8 cellular contexts compared by ENCODE assay signal in genomic region chr17:17919169-17920107, GRCh38. TPM values are rescaled to one million over a fixed set of nuclear protein-coding genes. Genes with fewer than 3 reads are reported as not detected.
DNase-seq lines count a peak whose midpoint lies in the region; ATAC-seq and TF ChIP-seq lines count a peak whose summit lies in the region.

No MANE protein-coding gene starts in this region.

- no peaks in the 10 kb centered on the region for H3K27me3 ChIP-seq in thoracic aorta (replicated peaks; ENCODE audit: insufficient read depth)

- H3K4me3 ChIP-seq in Jurkat, Clone E6-1 (ENCODE audit: low read length), result no peak overlapping the region
- H3K4me3 ChIP-seq in foreskin fibroblast (ENCODE audit: low read depth in 1 of 2, low read length in 2 of 2) (no peak overlapping the region), thoracic aorta (no peak overlapping the region)

- ATAC-seq in thoracic aorta (ENCODE audit: insufficient number of reproducible peaks, low FRiP score, low read depth), result no peak
- ATAC-seq in HG03175 (IDR thresholded peaks at IDR 0.05; ENCODE audit: unreplicated experiment), result no peak

- intact Hi-C loops in activated T-helper 2 cell treated with anti-CD3 and anti-CD28 coated beads, Interferon-gamma antibody, Interleukin-2, Interleukin-4, amounts not matched to agents 10 μg/mL and 5 μg/mL and 100 μg/mL, durations not matched to agents 14 hours and 24 hours and 36 hours (cut with micrococcal nuclease), result loop anchor here (5.0 to 10.0 kb wide), 2 partner anchors 65 to 237 kb away; partner anchors contain the start of gene RAI1

- H3K36me3 ChIP-seq in thoracic aorta, result no peaks in the 10 kb centered on the region

- peaks cover 14 to 25% of the 10 kb centered on the region in 2 donors for H3K4me1 ChIP-seq in thoracic aorta (ENCODE audit: control insufficient read depth in 1 of 2, low read depth in 2 of 2)

- H3K27ac ChIP-seq in thoracic aorta, result no peak overlapping the region

- no peaks in the 10 kb centered on the region for H3K9me3 Mint-ChIP-seq in activated T-helper 2 cell treated with anti-CD3 and anti-CD28 coated beads, Interferon-gamma antibody, Interleukin-2, Interleukin-4, amounts not matched to agents 10 μg/mL and 5 μg/mL and 100 μg/mL, durations not matched to agents 14 hours and 24 hours and 36 hours

- H3K9me3 ChIP-seq in thoracic aorta, result no peaks in the 10 kb centered on the region

- no peak overlapping the region for H3K27ac Mint-ChIP-seq in activated T-helper 2 cell treated with anti-CD3 and anti-CD28 coated beads, Interferon-gamma antibody, Interleukin-2, Interleukin-4, amounts not matched to agents 10 μg/mL and 5 μg/mL and 100 μg/mL, durations not matched to agents 14 hours and 24 hours and 36 hours

- no peaks in the 10 kb centered on the region for H3K36me3 Mint-ChIP-seq in activated T-helper 2 cell treated with anti-CD3 and anti-CD28 coated beads, Interferon-gamma antibody, Interleukin-2, Interleukin-4, amounts not matched to agents 10 μg/mL and 5 μg/mL and 100 μg/mL, durations not matched to agents 14 hours and 24 hours and 36 hours (ENCODE audit: low read depth)

- H3K4me3 Mint-ChIP-seq in activated T-helper 2 cell treated with anti-CD3 and anti-CD28 coated beads, Interferon-gamma antibody, Interleukin-2, Interleukin-4, amounts not matched to agents 10 μg/mL and 5 μg/mL and 100 μg/mL, durations not matched to agents 14 hours and 24 hours and 36 hours (ENCODE audit: low read depth), result no peak overlapping the region

- DNase-seq in D341Med (ENCODE audit: low spot score) (peak; percentile 75), RPMI8226 (peak; percentile 87), foreskin fibroblast (peak; percentile 68 to 90), occipital lobe (lab: John Stamatoyannopoulos, UW) (peak; percentile 61), thoracic aorta (ENCODE audit: low spot score) (peak; percentile 16)
- DNase-seq in Jurkat, Clone E6-1 (ENCODE audit: low read depth, low spot score), result peak; percentile 68
- DNase-seq in activated T-helper 2 cell treated with anti-CD3 and anti-CD28 coated beads, Interferon-gamma antibody, Interleukin-2, Interleukin-4, amounts not matched to agents 10 μg/mL and 5 μg/mL and 100 μg/mL, durations not matched to agents 14 hours and 24 hours and 36 hours (ENCODE audit: low spot score), result peak; percentile 34

- TF ChIP-seq CTCF in foreskin fibroblast (IDR thresholded peaks at IDR 0.05; ENCODE audit: low read depth, low read length), result peak; percentile 87
- peak; percentile 70 for TF ChIP-seq CTCF in thoracic aorta (IDR thresholded peaks at IDR 0.05)

- H3K27me3 Mint-ChIP-seq in activated T-helper 2 cell treated with anti-CD3 and anti-CD28 coated beads, Interferon-gamma antibody, Interleukin-2, Interleukin-4, amounts not matched to agents 10 μg/mL and 5 μg/mL and 100 μg/mL, durations not matched to agents 14 hours and 24 hours and 36 hours (ENCODE audit: low read depth), result no peaks in the 10 kb centered on the region

- peaks cover 5% of the 10 kb centered on the region for H3K4me1 Mint-ChIP-seq in activated T-helper 2 cell treated with anti-CD3 and anti-CD28 coated beads, Interferon-gamma antibody, Interleukin-2, Interleukin-4, amounts not matched to agents 10 μg/mL and 5 μg/mL and 100 μg/mL, durations not matched to agents 14 hours and 24 hours and 36 hours (ENCODE audit: low read depth)

RNA-seq across cellular contexts. Expression of gene TOM1L2, which starts 52.8 kb away (rescaled TPM):
- 9.6 TPM for polyA plus RNA-seq in Jurkat, Clone E6-1 (2012; ENCODE audit: insufficient read depth, insufficient read length)
- total RNA-seq in activated T-helper 2 cell treated with anti-CD3 and anti-CD28 coated beads, Interferon-gamma antibody, Interleukin-2, Interleukin-4, amounts not matched to agents 10 μg/mL and 5 μg/mL and 100 μg/mL, durations not matched to agents 14 hours and 24 hours and 36 hours, result 9.4 and 13.4 TPM in 2 replicates
- 17.8 TPM for total RNA-seq in occipital lobe
- 100 to 1,000 TPM in 1 of 2 donors, 10 to 100 TPM in 1; 63.4 to 185 TPM for total RNA-seq in thoracic aorta

RNA-seq across cellular contexts. Expression of gene DRC3, which starts 53.2 kb away (rescaled TPM):
- polyA plus RNA-seq in Jurkat, Clone E6-1 (2012; ENCODE audit: insufficient read depth, insufficient read length), result 3.4 TPM
- not detected in 2 replicates for total RNA-seq in activated T-helper 2 cell treated with anti-CD3 and anti-CD28 coated beads, Interferon-gamma antibody, Interleukin-2, Interleukin-4, amounts not matched to agents 10 μg/mL and 5 μg/mL and 100 μg/mL, durations not matched to agents 14 hours and 24 hours and 36 hours
- 2.0 TPM for total RNA-seq in occipital lobe
- total RNA-seq in thoracic aorta, result 1 to 10 TPM in 1 of 2 donors, under 1 TPM in 1; 0.27 to 2.3 TPM

Comparison
In these comparisons a context has a peak if more than half of its experiments do, and no peak if none do; other contexts are left out.
1. DNase-seq: peak in every context shown above with its lines; median percentile 87 in RPMI8226; 79 in foreskin fibroblast; 75 in D341Med; 68 in Jurkat, Clone E6-1; 61 in occipital lobe; 34 in activated T-helper 2 cell treated with anti-CD3 and anti-CD28 coated beads, Interferon-gamma antibody, Interleukin-2, Interleukin-4, amounts not matched to agents 10 μg/mL and 5 μg/mL and 100 μg/mL, durations not matched to agents 14 hours and 24 hours and 36 hours; 16 in thoracic aorta.